8 cellular contexts compared by ENCODE assay signal in the genomic region with DNA sequence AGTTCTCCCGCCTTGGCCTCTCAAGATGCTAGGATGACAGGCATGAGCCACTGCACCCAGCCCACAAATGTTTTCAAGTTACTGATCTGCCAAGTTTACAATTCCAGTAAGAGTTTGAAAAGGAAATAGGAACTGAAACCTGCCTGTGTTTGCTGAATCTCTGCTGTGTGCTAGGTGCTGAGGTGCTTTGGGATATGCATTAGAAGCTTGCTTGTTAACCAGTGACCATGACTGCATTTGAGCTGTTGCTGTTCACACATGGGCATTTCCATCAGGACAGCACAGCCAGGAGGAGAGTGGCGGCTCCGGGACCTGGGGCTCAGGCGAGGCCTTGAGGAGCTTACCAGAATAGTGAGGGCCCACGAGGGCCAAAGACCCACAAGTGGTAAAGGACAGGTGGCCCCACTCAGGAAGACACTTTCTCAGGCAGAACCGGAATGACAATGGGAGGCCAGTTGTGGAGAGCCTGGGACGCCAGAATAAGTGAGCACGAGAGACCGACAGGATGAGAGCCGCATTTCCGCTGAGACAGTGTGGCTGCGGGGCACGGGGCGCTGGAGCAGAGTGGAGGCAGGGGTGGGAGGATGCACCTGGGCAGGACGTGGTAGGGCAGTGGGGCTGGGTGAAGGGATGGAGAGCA. TPM values are rescaled to one million over a fixed set of nuclear protein-coding genes. Genes with fewer than 3 reads are reported as not detected.
A peak's percentile ranks its signal among the peaks of the same experiment; 100 is the strongest.
DNase-seq lines count a peak whose midpoint lies in the region; ATAC-seq lines count a peak whose summit lies in the region.

No MANE protein-coding gene starts in this region.

- no peaks in the 10 kb centered on the region for H3K9me3 Mint-ChIP-seq in activated naive CD4-positive, alpha-beta T cell treated with anti-CD3 and anti-CD28 coated beads, Interleukin-2, amount 10 ng/mL, durations not matched to agents 7 days and 5 days
- H3K9me3 Mint-ChIP-seq in T-cell: no peaks in the 10 kb centered on the region
- H3K9me3 Mint-ChIP-seq in stimulated activated naive CD8-positive, alpha-beta T cell treated with anti-CD3 and anti-CD28 coated beads, Interleukin-15, Interleukin-2, amounts not matched to agents 100 ng/mL and 50 ng/mL, for 24 hours: no peaks in the 10 kb centered on the region

- peak overlapping the region; percentile 82 for H3K27ac Mint-ChIP-seq in activated naive CD4-positive, alpha-beta T cell treated with anti-CD3 and anti-CD28 coated beads, Interleukin-2, amount 10 ng/mL, durations not matched to agents 7 days and 5 days
- peak overlapping the region; percentile 47 to 85 for H3K27ac Mint-ChIP-seq in T-cell
- H3K27ac Mint-ChIP-seq in stimulated activated naive CD8-positive, alpha-beta T cell treated with anti-CD3 and anti-CD28 coated beads, Interleukin-15, Interleukin-2, amounts not matched to agents 100 ng/mL and 50 ng/mL, for 24 hours: peak overlapping the region; percentile 77

- DNase-seq in activated naive CD4-positive, alpha-beta T cell treated with anti-CD3 and anti-CD28 coated beads, Interleukin-2, amount 10 ng/mL, durations not matched to agents 7 days and 5 days: peak; percentile 62
- no peak for DNase-seq in activated naive CD4-positive, alpha-beta T cell treated with anti-CD3 and anti-CD28 coated beads, Interleukin-2, amount 50 U/mL, for 16 hours
- DNase-seq in T-cell (peak in 16 of 34 experiments; percentile 3 to 40 (median 18)), activated gamma-delta T cell (lab: John Stamatoyannopoulos, UW) (no peak), ureter (ENCODE audit: low spot score) (no peak), NCI-H524 treated with DMSO at 0.1 percent for 48 hours (lab: John Stamatoyannopoulos, UW) (no peak)

- H3K27me3 Mint-ChIP-seq in activated naive CD4-positive, alpha-beta T cell treated with anti-CD3 and anti-CD28 coated beads, Interleukin-2, amount 10 ng/mL, durations not matched to agents 7 days and 5 days: no peaks in the 10 kb centered on the region
- no peaks in the 10 kb centered on the region for H3K27me3 Mint-ChIP-seq in T-cell
- no peaks in the 10 kb centered on the region for H3K27me3 Mint-ChIP-seq in stimulated activated naive CD8-positive, alpha-beta T cell treated with anti-CD3 and anti-CD28 coated beads, Interleukin-15, Interleukin-2, amounts not matched to agents 100 ng/mL and 50 ng/mL, for 24 hours

- H3K4me3 Mint-ChIP-seq in activated naive CD4-positive, alpha-beta T cell treated with anti-CD3 and anti-CD28 coated beads, Interleukin-2, amount 10 ng/mL, durations not matched to agents 7 days and 5 days: no peak overlapping the region
- peak overlapping the region in 2 of 3 donors; percentile 13 to 35 for H3K4me3 Mint-ChIP-seq in T-cell
- H3K4me3 Mint-ChIP-seq in stimulated activated naive CD8-positive, alpha-beta T cell treated with anti-CD3 and anti-CD28 coated beads, Interleukin-15, Interleukin-2, amounts not matched to agents 100 ng/mL and 50 ng/mL, for 24 hours: peak overlapping the region; percentile 53

- peaks cover 38% of the 10 kb centered on the region for H3K4me1 Mint-ChIP-seq in activated naive CD4-positive, alpha-beta T cell treated with anti-CD3 and anti-CD28 coated beads, Interleukin-2, amount 10 ng/mL, durations not matched to agents 7 days and 5 days
- H3K4me1 Mint-ChIP-seq in T-cell: peaks cover 17 to 41% (median 28%) of the 10 kb centered on the region in 3 donors
- peaks cover 47% of the 10 kb centered on the region for H3K4me1 Mint-ChIP-seq in stimulated activated naive CD8-positive, alpha-beta T cell treated with anti-CD3 and anti-CD28 coated beads, Interleukin-15, Interleukin-2, amounts not matched to agents 100 ng/mL and 50 ng/mL, for 24 hours (ENCODE audit: low read depth)

- POLR2A ChIA-PET in T-cell (lab: Charles Lee): no interaction called here

- CTCF ChIA-PET in activated naive CD4-positive, alpha-beta T cell treated with anti-CD3 and anti-CD28 coated beads, Interleukin-2, amount 10 ng/mL, durations not matched to agents 7 days and 5 days (lab: Charles Lee): interaction anchor here (0.6 to 1.2 kb wide), 2 partner anchors 41 to 57 kb away, joined by 3 to 4 read pairs; no protein-coding TSS in a partner anchor
- CTCF ChIA-PET in T-cell (lab: Charles Lee): interaction anchor here in 1 of 2 donors (0.6 kb wide), 1 partner anchor 35 kb away, joined by 3 read pairs; no protein-coding TSS in a partner anchor

- peak; percentile 74 for ATAC-seq in HG02884 (IDR thresholded peaks at IDR 0.05; ENCODE audit: unreplicated experiment)
- ATAC-seq in T-cell (replicated peaks in 1 of 4): peak; percentile 66 to 79 (median 71)

- H3K36me3 Mint-ChIP-seq in activated naive CD4-positive, alpha-beta T cell treated with anti-CD3 and anti-CD28 coated beads, Interleukin-2, amount 10 ng/mL, durations not matched to agents 7 days and 5 days: peaks cover 54% of the 10 kb centered on the region
- H3K36me3 Mint-ChIP-seq in T-cell: peaks cover 39% of the 10 kb centered on the region
- peaks cover 67% of the 10 kb centered on the region for H3K36me3 Mint-ChIP-seq in stimulated activated naive CD8-positive, alpha-beta T cell treated with anti-CD3 and anti-CD28 coated beads, Interleukin-15, Interleukin-2, amounts not matched to agents 100 ng/mL and 50 ng/mL, for 24 hours (ENCODE audit: low read depth)

RNA-seq across cellular contexts. Expression of a gene that starts 54.5 kb away (rescaled TPM):
- total RNA-seq in T-cell (1 to 10 TPM in 3 of 5 donors, under 1 TPM in 2; 0.58 to 2.7 (median 1.2) TPM), ureter (2.0 TPM)
